9 cellular contexts compared by ENCODE assay signal in the genomic region with DNA sequence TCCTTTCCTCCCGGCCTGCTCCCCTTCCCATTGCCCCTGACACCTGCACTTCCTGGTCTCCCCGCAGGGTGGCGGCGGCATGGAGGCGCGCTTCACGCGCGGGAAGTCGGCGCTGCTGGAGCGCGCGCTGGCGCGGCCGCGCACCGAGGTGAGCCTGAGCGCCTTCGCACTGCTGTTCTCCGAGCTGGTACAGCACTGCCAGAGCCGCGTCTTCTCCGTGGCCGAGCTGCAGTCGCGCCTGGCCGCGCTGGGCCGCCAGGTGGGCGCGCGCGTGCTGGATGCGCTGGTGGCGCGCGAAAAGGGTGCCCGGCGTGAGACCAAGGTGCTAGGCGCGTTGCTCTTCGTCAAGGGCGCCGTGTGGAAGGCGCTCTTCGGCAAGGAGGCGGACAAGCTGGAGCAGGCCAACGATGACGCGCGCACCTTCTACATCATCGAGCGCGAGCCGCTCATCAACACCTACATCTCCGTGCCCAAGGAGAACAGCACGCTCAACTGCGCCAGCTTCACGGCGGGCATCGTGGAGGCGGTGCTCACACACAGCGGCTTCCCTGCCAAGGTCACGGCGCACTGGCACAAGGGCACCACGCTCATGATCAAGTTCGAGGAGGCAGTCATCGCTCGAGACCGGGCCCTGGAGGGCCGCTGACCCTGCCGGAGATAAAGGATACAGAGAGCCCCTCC. TPM values are rescaled to one million over a fixed set of nuclear protein-coding genes. Genes with fewer than 3 reads are reported as not detected.
DNase-seq lines count a peak whose midpoint lies in the region; ATAC-seq, FAIRE-seq and TF ChIP-seq lines count a peak whose summit lies in the region.
"Had no signal": no experiment of that assay in that cellular context is flagged by ENCODE, and none has a peak within 500 bp of the region (broad histone marks: within the 10 kb centered on the region; RNA-seq: fewer than 3 reads in every experiment).

No MANE protein-coding gene starts in this region.

- peaks cover 6% of the 10 kb centered on the region for H3K27me3 Mint-ChIP-seq in HFFc6 (ENCODE audit: insufficient read depth)

- H3K27ac Mint-ChIP-seq in HFFc6 = peak overlapping the region; percentile 80; the same call in 1 of the 2 replicates

- no peak for FAIRE-seq in A549 (lab: Jason Lieb, UNC)

- peaks cover 5% of the 10 kb centered on the region; the same call in 1 of the 2 replicates for H3K36me3 Mint-ChIP-seq in HFFc6 (ENCODE audit: low read depth)

- no peaks in the 10 kb centered on the region for H3K9me3 ChIP-seq in A549
- no peaks in the 10 kb centered on the region for H3K9me3 ChIP-seq in breast epithelium
- no peaks in the 10 kb centered on the region for H3K9me3 ChIP-seq in mucosa of stomach (ENCODE audit: control insufficient read depth, low read length)
- H3K9me3 ChIP-seq: gastroesophageal sphincter had no signal

- H3K4me3 Mint-ChIP-seq in HFFc6 = peak overlapping the region; percentile 89

- peak overlapping the region; percentile 27 to 99; a peak in 4 of 6 replicates for H3K27ac ChIP-seq in A549
- H3K27ac ChIP-seq in breast epithelium = peak overlapping the region; percentile 43 to 86

- no peak for TF ChIP-seq POLR2A in A549 (IDR thresholded peaks at IDR 0.05; ENCODE audit: low read length)
- TF ChIP-seq POLR2A in breast epithelium (IDR thresholded peaks at IDR 0.05) = no peak

- peaks cover 14% of the 10 kb centered on the region for H3K4me1 Mint-ChIP-seq in HFFc6 (ENCODE audit: low read depth)

- WGBS in A549 (ENCODE audit: missing lambda C conversion rate) = 96% methylated on average over 57 of the region's 74 CpGs

- CTCF ChIA-PET in A549 (lab: Yijun Ruan, JAX) = interaction anchor here (1.0 to 3.2 kb wide), 3 partner anchors 39 to 118 kb away, joined by 3 to 36 read pairs (median 3); no protein-coding TSS in a partner anchor

- H3K9me3 Mint-ChIP-seq in HFFc6 = no peaks in the 10 kb centered on the region

- ATAC-seq in A549 (no peak), GM19023 (IDR thresholded peaks at IDR 0.05; ENCODE audit: unreplicated experiment) (no peak)

- H3K27me3 ChIP-seq in breast epithelium = peaks cover 0 to 27% of the 10 kb centered on the region in 2 donors
- peaks cover 15% of the 10 kb centered on the region for H3K27me3 ChIP-seq in mucosa of stomach (ENCODE audit: control insufficient read depth, insufficient read depth, low read length)

- TF ChIP-seq RAD21 in A549 (conservative IDR thresholded peaks at IDR 0.05 in 1 of 2, IDR thresholded peaks at IDR 0.05 in 1 of 2) = no peak

- H3K9ac ChIP-seq in mucosa of stomach (ENCODE audit: low read length) = peak overlapping the region; percentile 93

- TF ChIP-seq CTCF in A549 (IDR thresholded peaks at IDR 0.05) (no peak), HFFc6 (IDR thresholded peaks at IDR 0.05) (peak; percentile 38; the same call in 1 of the 2 replicates), breast epithelium (IDR thresholded peaks at IDR 0.05) (no peak)

- H3K36me3 ChIP-seq in breast epithelium = no peaks in the 10 kb centered on the region
- H3K36me3 ChIP-seq in mucosa of stomach (ENCODE audit: control insufficient read depth, insufficient read depth, low read length) = no peaks in the 10 kb centered on the region

- H3K4me2 ChIP-seq in A549 = peak overlapping the region; percentile 100

- POLR2A ChIA-PET in A549 (lab: Yijun Ruan, JAX) = no interaction called here

- peaks cover 10% of the 10 kb centered on the region; the same call in 2 of the 3 replicates for H3K4me1 ChIP-seq in A549
- H3K4me1 ChIP-seq in breast epithelium = peaks cover 0 to 3% of the 10 kb centered on the region in 2 donors
- H3K4me1 ChIP-seq in mucosa of stomach (ENCODE audit: control insufficient read depth, insufficient read depth, low read length) = peaks cover 10% of the 10 kb centered on the region

- TF ChIP-seq EP300 in A549 (IDR thresholded peaks at IDR 0.05) = no peak

- no peak for DNase-seq in A549 (ENCODE audit: low read depth in 1 of 2, low spot score in 1 of 2)
- DNase-seq in HFFc6 = no peak
- no peak for DNase-seq in breast epithelium (ENCODE audit: low spot score in 2 of 2)
- no peak for DNase-seq in AG08395 (ENCODE audit: low spot score)
- DNase-seq in COLO668 (lab: John Stamatoyannopoulos, UW; ENCODE audit: unreplicated experiment) = no peak
- DNase-seq in NCI-H2029 (lab: John Stamatoyannopoulos, UW) = no peak

- intact Hi-C loops in breast epithelium (cut with DNase I; ENCODE audit: low total_unique reads) = no loop called here

- H3K4me3 ChIP-seq in A549 (peak overlapping the region; percentile 99; the same call in 2 of the 3 replicates), breast epithelium (peak overlapping the region; percentile 96 to 100 (median 97)), mucosa of stomach (ENCODE audit: low read length) (peak overlapping the region; percentile 72)

TF ChIP-seq in A549, 52 proteins besides CTCF, POLR2A, EP300 and RAD21:
- TF ChIP-seq RCOR1 (IDR thresholded peaks at IDR 0.05; ENCODE audit: low read depth, low read length) (no peak), KDM5A (IDR thresholded peaks at IDR 0.05) (no peak)
- TF ChIP-seq, protein P1, sequence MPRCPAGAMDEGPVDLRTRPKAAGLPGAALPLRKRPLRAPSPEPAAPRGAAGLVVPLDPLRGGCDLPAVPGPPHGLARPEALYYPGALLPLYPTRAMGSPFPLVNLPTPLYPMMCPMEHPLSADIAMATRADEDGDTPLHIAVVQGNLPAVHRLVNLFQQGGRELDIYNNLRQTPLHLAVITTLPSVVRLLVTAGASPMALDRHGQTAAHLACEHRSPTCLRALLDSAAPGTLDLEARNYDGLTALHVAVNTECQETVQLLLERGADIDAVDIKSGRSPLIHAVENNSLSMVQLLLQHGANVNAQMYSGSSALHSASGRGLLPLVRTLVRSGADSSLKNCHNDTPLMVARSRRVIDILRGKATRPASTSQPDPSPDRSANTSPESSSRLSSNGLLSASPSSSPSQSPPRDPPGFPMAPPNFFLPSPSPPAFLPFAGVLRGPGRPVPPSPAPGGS (IDR thresholded peaks at IDR 0.05) = no peak

RNA-seq across cellular contexts. Expression of a gene that starts 1.7 kb away (rescaled TPM):
- polyA plus RNA-seq in A549 (2011; rRNA removed) (23.8 and 31.6 TPM in 2 replicates), A549 (2017; fragmentation: RNase III; extraction: RNeasy Plus Mini Kit Qiagen cat#74134 plus additional on column Dnase treatment) (50.9 to 60.8 TPM (median 59.8 TPM) in 3 replicates)
- polyA plus RNA-seq in A549 (2012; cell fraction: cytosol; rRNA removed) = 85.4 and 117 TPM in 2 replicates
- 33.9 and 87.2 TPM in 2 replicates for polyA plus RNA-seq in A549 (2012; cell fraction: nucleus; rRNA removed)
- 11.0 and 14.7 TPM in 2 replicates for polyA minus RNA-seq in A549 (2011; rRNA and poly(A)+ RNA removed)
- 100 to 1,000 TPM; 143 to 179 (median 159) TPM for total RNA-seq in HFFc6 (2021; fragmentation: NEBNext Ultra II Directional; extraction: Animal tissue kit (Norgen Biotek cat#: 25700))
- 10 to 100 TPM; 34.7 to 84.0 (median 62.6) TPM for total RNA-seq in breast epithelium

RNA-seq across cellular contexts. Expression of a gene that starts 5.4 kb away (rescaled TPM):
- polyA plus RNA-seq in A549 (2011; rRNA removed) (0.05 and 0.17 TPM in 2 replicates), A549 (2017; fragmentation: RNase III; extraction: RNeasy Plus Mini Kit Qiagen cat#74134 plus additional on column Dnase treatment) (not detected in 3 replicates)
- not detected in 2 replicates for polyA plus RNA-seq in A549 (2012; cell fraction: cytosol; rRNA removed)
- polyA plus RNA-seq in A549 (2012; cell fraction: nucleus; rRNA removed) = not detected in 2 replicates
- polyA minus RNA-seq in A549 (2011; rRNA and poly(A)+ RNA removed) = not detected in 2 replicates
- total RNA-seq in HFFc6 (2021; fragmentation: NEBNext Ultra II Directional; extraction: Animal tissue kit (Norgen Biotek cat#: 25700)) = not detected
- 1 to 10 TPM in 2 of 3 donors, not detected in 1; 1.0 to 2.4 TPM for total RNA-seq in breast epithelium

RNA-seq across cellular contexts. Expression of a gene that starts 13.5 kb away (rescaled TPM):
- polyA plus RNA-seq in A549 (2011; rRNA removed) = not detected in 2 replicates
- not detected in 2 replicates for polyA plus RNA-seq in A549 (2012; cell fraction: cytosol; rRNA removed)
- polyA plus RNA-seq in A549 (2012; cell fraction: nucleus; rRNA removed) = not detected in 2 replicates
- polyA plus RNA-seq in A549 (2017; fragmentation: RNase III; extraction: RNeasy Plus Mini Kit Qiagen cat#74134 plus additional on column Dnase treatment) = not detected in 3 replicates
- not detected in 2 replicates for polyA minus RNA-seq in A549 (2011; rRNA and poly(A)+ RNA removed)
- total RNA-seq in HFFc6 (2021; fragmentation: NEBNext Ultra II Directional; extraction: Animal tissue kit (Norgen Biotek cat#: 25700)) = not detected
- not detected for total RNA-seq in breast epithelium
- total RNA-seq: gastroesophageal sphincter had no signal

RNA-seq across cellular contexts. Expression of a gene that starts 19.6 kb away (rescaled TPM):
- polyA plus RNA-seq in A549 (2011; rRNA removed) (not detected in 2 replicates), A549 (2017; fragmentation: RNase III; extraction: RNeasy Plus Mini Kit Qiagen cat#74134 plus additional on column Dnase treatment) (not detected in 3 replicates)
- polyA plus RNA-seq in A549 (2012; cell fraction: cytosol; rRNA removed) = not detected in 2 replicates
- polyA plus RNA-seq in A549 (2012; cell fraction: nucleus; rRNA removed) = not detected in 2 replicates
- polyA minus RNA-seq in A549 (2011; rRNA and poly(A)+ RNA removed) = not detected in 2 replicates
- total RNA-seq in HFFc6 (2021; fragmentation: NEBNext Ultra II Directional; extraction: Animal tissue kit (Norgen Biotek cat#: 25700)) = not detected
- total RNA-seq in breast epithelium = under 1 TPM in 2 of 3 donors, not detected in 1; 0.29 to 0.48 TPM

RNA-seq across cellular contexts. Expression of a gene that starts 45.4 kb away (rescaled TPM):
- polyA plus RNA-seq in A549 (2011; rRNA removed) (44.4 and 47.2 TPM in 2 replicates), A549 (2017; fragmentation: RNase III; extraction: RNeasy Plus Mini Kit Qiagen cat#74134 plus additional on column Dnase treatment) (39.4 to 47.6 TPM (median 41.4 TPM) in 3 replicates)
- polyA plus RNA-seq in A549 (2012; cell fraction: cytosol; rRNA removed) = 57.5 and 63.0 TPM in 2 replicates
- polyA plus RNA-seq in A549 (2012; cell fraction: nucleus; rRNA removed) = 163 and 178 TPM in 2 replicates
- 129 and 144 TPM in 2 replicates for polyA minus RNA-seq in A549 (2011; rRNA and poly(A)+ RNA removed)
- 1 to 10 TPM; 1.8 to 6.7 (median 4.4) TPM for total RNA-seq in HFFc6 (2021; fragmentation: NEBNext Ultra II Directional; extraction: Animal tissue kit (Norgen Biotek cat#: 25700))
- 10 to 100 TPM; 15.4 to 55.3 (median 37.0) TPM for total RNA-seq in breast epithelium
